1 cellular context compared by ENCODE assay signal in genomic region chr18:63646916-63647315, GRCh38.
TF ChIP-seq lines count a peak whose summit lies in the region.

No MANE protein-coding gene starts in this region.

TF ChIP-seq in endothelial cell of umbilical vein, 7 proteins besides CTCF, POLR2A, EP300 and RAD21:
- TF ChIP-seq JUN (IDR thresholded peaks at IDR 0.05; ENCODE audit: borderline replicate concordance, insufficient read depth, insufficient read length, low read depth), result no peak
- TF ChIP-seq GATA2 (IDR thresholded peaks at IDR 0.05; ENCODE audit: insufficient read depth, insufficient read length, low read depth, low read length), result no peak
- TF ChIP-seq FOS (IDR thresholded peaks at IDR 0.05; ENCODE audit: borderline replicate concordance, insufficient read depth, low read length), result no peak
- TF ChIP-seq MAX (IDR thresholded peaks at IDR 0.05; ENCODE audit: insufficient read depth, insufficient read length), result no peak
- no peak for TF ChIP-seq POLR2AphosphoS5 (IDR thresholded peaks at IDR 0.05; ENCODE audit: insufficient read depth, low read depth, low read length)
- TF ChIP-seq EZH2 (IDR thresholded peaks at IDR 0.05; ENCODE audit: borderline replicate concordance, low read depth, low read length, severe bottlenecking), result no peak
- TF ChIP-seq MYC (IDR thresholded peaks at IDR 0.05; ENCODE audit: low read depth, low read length), result no peak
TF ChIP-seq in endothelial cell of umbilical vein: peak in this region for 0.
